ENCODE assay signal across 11 cellular contexts in genomic region chr7:127158659-127159058, GRCh38.
DNase-seq lines count a peak whose midpoint lies in the region; ATAC-seq, FAIRE-seq and TF ChIP-seq lines count a peak whose summit lies in the region.
"Had no signal": no experiment of that assay in that cellular context is flagged by ENCODE, and none has a peak within 500 bp of the region (broad histone marks: within the 10 kb centered on the region; RNA-seq: fewer than 3 reads in every experiment).

No MANE protein-coding gene starts in this region.

- no peaks in the 10 kb centered on the region for H3K9me3 Mint-ChIP-seq in activated CD4-positive, alpha-beta T cell treated with anti-CD3 and anti-CD28 coated beads for 36 hours (ENCODE audit: low read depth)
- H3K9me3 Mint-ChIP-seq: central memory CD8-positive, alpha-beta T cell had no signal

- H3K4me1 Mint-ChIP-seq in activated CD4-positive, alpha-beta T cell treated with anti-CD3 and anti-CD28 coated beads for 36 hours, result no peaks in the 10 kb centered on the region
- H3K4me1 Mint-ChIP-seq: central memory CD8-positive, alpha-beta T cell had no signal

- CTCF ChIA-PET in activated CD4-positive, alpha-beta T cell treated with anti-CD3 and anti-CD28 coated beads for 36 hours (lab: Charles Lee), result interaction anchor here (0.7 kb wide), 2 partner anchors 11 to 287 kb away, joined by 3 to 4 read pairs; no protein-coding TSS in a partner anchor

- FAIRE-seq in bronchial epithelial cell (lab: Jason Lieb, UNC), result no peak
- FAIRE-seq: islet of Langerhans had no signal

- intact Hi-C loops in activated CD4-positive, alpha-beta T cell treated with anti-CD3 and anti-CD28 coated beads for 36 hours (cut with DNase I, micrococcal nuclease), result no loop called here

- peaks cover 9% of the 10 kb centered on the region for H3K27me3 Mint-ChIP-seq in activated CD4-positive, alpha-beta T cell treated with anti-CD3 and anti-CD28 coated beads for 36 hours

- POLR2A ChIA-PET in activated CD4-positive, alpha-beta T cell treated with anti-CD3 and anti-CD28 coated beads for 36 hours (lab: Charles Lee), result no interaction called here

- no peak overlapping the region for H3K27ac ChIP-seq in HL-60 (replicated peaks)

- H3K27ac Mint-ChIP-seq in activated CD4-positive, alpha-beta T cell treated with anti-CD3 and anti-CD28 coated beads for 36 hours, result no peak overlapping the region

- TF ChIP-seq CTCF in HL-60 (IDR thresholded peaks at IDR 0.05; ENCODE audit: insufficient read depth, low read length) (peak; percentile 14), bronchial epithelial cell (IDR thresholded peaks at IDR 0.05; ENCODE audit: insufficient read depth, low read length, severe bottlenecking) (peak; percentile 15)

- H3K36me3 ChIP-seq in bronchial epithelial cell (ENCODE audit: control insufficient read depth, insufficient read depth, low read length), result no peaks in the 10 kb centered on the region

- H3K36me3 Mint-ChIP-seq in activated CD4-positive, alpha-beta T cell treated with anti-CD3 and anti-CD28 coated beads for 36 hours (ENCODE audit: low read depth), result no peaks in the 10 kb centered on the region

- ATAC-seq in GM19351 (IDR thresholded peaks at IDR 0.05; ENCODE audit: unreplicated experiment) (peak; percentile 77), HG03135 (IDR thresholded peaks at IDR 0.05; ENCODE audit: unreplicated experiment) (no peak), GM18867 (IDR thresholded peaks at IDR 0.05; ENCODE audit: unreplicated experiment) (no peak)
- no peak for ATAC-seq in activated CD4-positive, alpha-beta T cell treated with anti-CD3 and anti-CD28 coated beads for 36 hours

- H3K4me3 Mint-ChIP-seq in activated CD4-positive, alpha-beta T cell treated with anti-CD3 and anti-CD28 coated beads for 36 hours, result no peak overlapping the region
- H3K4me3 Mint-ChIP-seq: central memory CD8-positive, alpha-beta T cell had no signal

- H3K27me3 ChIP-seq in HL-60 (ENCODE audit: insufficient read depth, poor library complexity, severe bottlenecking), result peaks cover 8% of the 10 kb centered on the region
- no peaks in the 10 kb centered on the region for H3K27me3 ChIP-seq in bronchial epithelial cell (ENCODE audit: control insufficient read depth, insufficient read depth, low read length)

- H3K4me3 ChIP-seq in HL-60 (replicated peaks; ENCODE audit: insufficient read depth, low read length), result no peak overlapping the region
- H3K4me3 ChIP-seq in bronchial epithelial cell (ENCODE audit: low read depth, low read length), result no peak overlapping the region

- DNase-seq in COLO829 (ENCODE audit: low spot score) (peak; percentile 29), HL-60 (ENCODE audit: low read depth in 1 of 2, low spot score in 1 of 2) (no peak), bronchial epithelial cell (ENCODE audit: low read depth) (peak; percentile 1), NCI-H1417 treated with DMSO at 0.1 percent for 48 hours (lab: John Stamatoyannopoulos, UW) (no peak)
- DNase-seq in activated CD4-positive, alpha-beta T cell treated with anti-CD3 and anti-CD28 coated beads for 36 hours, result no peak
- DNase-seq: NCI-H524 treated with DMSO at 0.1 percent for 48 hours had no signal

Comparison
In these comparisons a context has a peak if more than half of its experiments do, and no peak if none do; other contexts are left out.
1. DNase-seq: peak in COLO829 (single experiment) and bronchial epithelial cell (single experiment); none in HL-60 (0 of 2), NCI-H1417 treated with DMSO at 0.1 percent for 48 hours (single experiment) and activated CD4-positive, alpha-beta T cell treated with anti-CD3 and anti-CD28 coated beads for 36 hours (single experiment).